9 cellular contexts compared by ENCODE assay signal in genomic region chr15:63509933-63510547, GRCh38. TPM values are rescaled to one million over a fixed set of nuclear protein-coding genes. Genes with fewer than 3 reads are reported as not detected.
A peak's percentile ranks its signal among the peaks of the same experiment; 100 is the strongest.
DNase-seq lines count a peak whose midpoint lies in the region; ATAC-seq and TF ChIP-seq lines count a peak whose summit lies in the region.
"Had no signal": no experiment of that assay in that cellular context is flagged by ENCODE, and none has a peak within 500 bp of the region (broad histone marks: within the 10 kb centered on the region; RNA-seq: fewer than 3 reads in every experiment).

No MANE protein-coding gene starts in this region.

- no peaks in the 10 kb centered on the region for H3K27me3 ChIP-seq in subcutaneous abdominal adipose tissue (ENCODE audit: control insufficient read depth in 5 of 5, insufficient read depth in 4 of 5, low read length in 5 of 5)

- TF ChIP-seq CTCF in fibroblast of villous mesenchyme (IDR thresholded peaks at IDR 0.05; ENCODE audit: insufficient read depth, low read depth, low read length) = no peak

- H3K4me3 ChIP-seq in fibroblast of villous mesenchyme (ENCODE audit: low read depth, low read length) = no peak overlapping the region
- H3K4me3 ChIP-seq in subcutaneous abdominal adipose tissue (ENCODE audit: low read depth in 1 of 5, low read length in 5 of 5) = no peak overlapping the region

- no peaks in the 10 kb centered on the region for H3K27me3 Mint-ChIP-seq in activated CD8-positive, alpha-beta memory T cell treated with anti-CD3 and anti-CD28 coated beads, Interleukin-2, amount 10 ng/mL, durations not matched to agents 7 days and 5 days
- no peaks in the 10 kb centered on the region for H3K27me3 Mint-ChIP-seq in activated T-helper 17 cell treated with anti-CD3 and anti-CD28 coated beads, Interleukin-2, amount 50 U/mL, for 72 hours

- H3K27ac ChIP-seq in subcutaneous abdominal adipose tissue (ENCODE audit: low read depth, low read length) = peak overlapping the region; percentile 100

- H3K9me3 ChIP-seq in subcutaneous abdominal adipose tissue (ENCODE audit: control insufficient read depth in 5 of 5, low read length in 5 of 5) = no peaks in the 10 kb centered on the region

- H3K36me3 ChIP-seq in subcutaneous abdominal adipose tissue (ENCODE audit: control insufficient read depth in 5 of 5, insufficient read depth in 5 of 5, low read length in 5 of 5) = no peaks in the 10 kb centered on the region

- peak overlapping the region; percentile 5 for H3K27ac Mint-ChIP-seq in activated CD8-positive, alpha-beta memory T cell treated with anti-CD3 and anti-CD28 coated beads, Interleukin-2, amount 10 ng/mL, durations not matched to agents 7 days and 5 days
- peak overlapping the region; percentile 90 for H3K27ac Mint-ChIP-seq in activated T-helper 17 cell treated with anti-CD3 and anti-CD28 coated beads, Interleukin-2, amount 50 U/mL, for 72 hours

- ATAC-seq in activated CD8-positive, alpha-beta memory T cell treated with anti-CD3 and anti-CD28 coated beads, Interleukin-2, amount 10 ng/mL, durations not matched to agents 7 days and 5 days = no peak
- ATAC-seq in activated T-helper 17 cell treated with anti-CD3 and anti-CD28 coated beads, Interleukin-2, amount 50 U/mL, for 72 hours (replicated peaks) = peak; percentile 77
- ATAC-seq in sciatic nerve (no peak), GM18858 (IDR thresholded peaks at IDR 0.05; ENCODE audit: unreplicated experiment) (no peak)

- no peak for DNase-seq in activated CD8-positive, alpha-beta memory T cell treated with anti-CD3 and anti-CD28 coated beads, Interleukin-2, amount 10 ng/mL, durations not matched to agents 7 days and 5 days
- DNase-seq in activated CD8-positive, alpha-beta memory T cell treated with anti-CD3 and anti-CD28 coated beads, Interleukin-2, amount 50 U/mL, for 48 hours = no peak
- DNase-seq in fibroblast of villous mesenchyme (ENCODE audit: low read depth) = peak; percentile 58
- DNase-seq in sciatic nerve (ENCODE audit: low spot score) = no peak
- no peak for DNase-seq in SW480 (ENCODE audit: low spot score)
- DNase-seq: AML-193 had no signal

- H3K4me3 Mint-ChIP-seq in activated CD8-positive, alpha-beta memory T cell treated with anti-CD3 and anti-CD28 coated beads, Interleukin-2, amount 10 ng/mL, durations not matched to agents 7 days and 5 days = no peak overlapping the region
- H3K4me3 Mint-ChIP-seq in activated T-helper 17 cell treated with anti-CD3 and anti-CD28 coated beads, Interleukin-2, amount 50 U/mL, for 72 hours = peak overlapping the region; percentile 82

- CTCF ChIA-PET in activated CD8-positive, alpha-beta memory T cell treated with anti-CD3 and anti-CD28 coated beads, Interleukin-2, amount 10 ng/mL, durations not matched to agents 7 days and 5 days (lab: Charles Lee) = interaction anchor here (0.7 to 2.7 kb wide), 6 partner anchors 23 to 95 kb away, joined by 3 to 11 read pairs (median 4); no protein-coding TSS in a partner anchor

- peaks cover 72% of the 10 kb centered on the region for H3K4me1 Mint-ChIP-seq in activated CD8-positive, alpha-beta memory T cell treated with anti-CD3 and anti-CD28 coated beads, Interleukin-2, amount 10 ng/mL, durations not matched to agents 7 days and 5 days
- peaks cover 54% of the 10 kb centered on the region for H3K4me1 Mint-ChIP-seq in activated T-helper 17 cell treated with anti-CD3 and anti-CD28 coated beads, Interleukin-2, amount 50 U/mL, for 72 hours

- H3K4me1 ChIP-seq in subcutaneous abdominal adipose tissue (ENCODE audit: control insufficient read depth in 5 of 5, insufficient read depth in 5 of 5, low read length in 5 of 5) = peaks cover 0 to 75% (median 74%) of the 10 kb centered on the region in 5 donors

- H3K36me3 Mint-ChIP-seq in activated CD8-positive, alpha-beta memory T cell treated with anti-CD3 and anti-CD28 coated beads, Interleukin-2, amount 10 ng/mL, durations not matched to agents 7 days and 5 days = peaks cover 2% of the 10 kb centered on the region
- peaks cover 17% of the 10 kb centered on the region for H3K36me3 Mint-ChIP-seq in activated T-helper 17 cell treated with anti-CD3 and anti-CD28 coated beads, Interleukin-2, amount 50 U/mL, for 72 hours (ENCODE audit: low read depth)

- intact Hi-C loops in sciatic nerve (cut with DNase I) = loop anchor here (10.0 kb wide), 1 partner anchor 85 kb away; the partner anchor contains the start of gene FBXL22

- H3K9ac ChIP-seq in subcutaneous abdominal adipose tissue (ENCODE audit: low read length in 5 of 5) = peak overlapping the region in 4 of 5 donors; percentile 18 to 70 (median 50)

- no peaks in the 10 kb centered on the region for H3K9me3 Mint-ChIP-seq in activated CD8-positive, alpha-beta memory T cell treated with anti-CD3 and anti-CD28 coated beads, Interleukin-2, amount 10 ng/mL, durations not matched to agents 7 days and 5 days (ENCODE audit: low read depth)
- H3K9me3 Mint-ChIP-seq in activated T-helper 17 cell treated with anti-CD3 and anti-CD28 coated beads, Interleukin-2, amount 50 U/mL, for 72 hours = no peaks in the 10 kb centered on the region

RNA-seq across cellular contexts. Expression of gene USP3, which starts 5.6 kb away (rescaled TPM):
- total RNA-seq in activated CD8-positive, alpha-beta memory T cell treated with anti-CD3 and anti-CD28 coated beads, Interleukin-2, amount 10 ng/mL, durations not matched to agents 7 days and 5 days = 10 to 100 TPM; 50.5 to 67.1 TPM
- total RNA-seq in activated T-helper 17 cell treated with anti-CD3 and anti-CD28 coated beads, Interleukin-2, amount 50 U/mL, for 72 hours = 100 to 1,000 TPM in 1 of 2 donors, 10 to 100 TPM in 1; 60.9 to 102 TPM
- total RNA-seq in fibroblast of villous mesenchyme (29.3 and 34.1 TPM in 2 replicates), sciatic nerve (58.2 TPM)
